10 cellular contexts compared by ENCODE assay signal in genomic region chr3:11764931-11765363, GRCh38.
DNase-seq lines count a peak whose midpoint lies in the region; ATAC-seq and TF ChIP-seq lines count a peak whose summit lies in the region.
"Had no signal": no experiment of that assay in that cellular context is flagged by ENCODE, and none has a peak within 500 bp of the region (broad histone marks: within the 10 kb centered on the region; RNA-seq: fewer than 3 reads in every experiment).

No MANE protein-coding gene starts in this region.

- intact Hi-C loops in A673 (cut with micrococcal nuclease; ENCODE audit: unreplicated experiment), result no loop called here
- intact Hi-C loops in posterior cingulate gyrus (cut with DNase I), result no loop called here

- H3K18ac ChIP-seq in trophoblast cell (ENCODE audit: low read length), result no peak overlapping the region

- BruUV-seq in A673 (replicated peaks; lab: Mats Ljungman, UMichigan), result no TSS peak

- no peaks in the 10 kb centered on the region for H3K79me1 ChIP-seq in trophoblast cell (ENCODE audit: low read length)

- H3K27me3 ChIP-seq in MG63, result no peaks in the 10 kb centered on the region
- no peaks in the 10 kb centered on the region for H3K27me3 ChIP-seq in trophoblast cell (ENCODE audit: insufficient read depth, low read length)
- H3K27me3 ChIP-seq in A673 (replicated peaks; ENCODE audit: insufficient read depth, low read depth, low read length, poor library complexity), result no peaks in the 10 kb centered on the region
- H3K27me3 ChIP-seq: colonic mucosa had no signal

- POLR2A ChIA-PET in A673 (lab: Charles Lee; ENCODE audit: low non-redundant PET), result interaction anchor here (0.7 kb wide), 1 partner anchor 523 kb away, joined by 3 read pairs; no protein-coding TSS in a partner anchor

- no peak overlapping the region for H2AFZ ChIP-seq in trophoblast cell (ENCODE audit: insufficient read depth, low read length, poor library complexity)

- TF ChIP-seq CTCF in A673 (conservative IDR thresholded peaks at IDR 0.05; ENCODE audit: low read depth, low read length), result no peak

- no peak for ATAC-seq in GM18907 (IDR thresholded peaks at IDR 0.05; ENCODE audit: unreplicated experiment)

- H3K9ac ChIP-seq in trophoblast cell (ENCODE audit: low read length), result no peak overlapping the region

- no peak overlapping the region for H2BK120ac ChIP-seq in trophoblast cell (ENCODE audit: insufficient read depth, low read length, poor library complexity)

- WGBS in trophoblast cell (ENCODE audit: extremely low coverage, insufficient coverage, insufficient read length), result no CpG with 5 or more reads among the region's 5 CpGs

- no peaks in the 10 kb centered on the region for H3K36me3 ChIP-seq in MG63
- H3K36me3 ChIP-seq in trophoblast cell (ENCODE audit: control insufficient read depth in 1 of 2, insufficient read depth in 2 of 2, low read length in 2 of 2), result no peaks in the 10 kb centered on the region
- H3K36me3 ChIP-seq in A673 (ENCODE audit: insufficient read depth, low read length, poor library complexity, severe bottlenecking), result no peaks in the 10 kb centered on the region
- H3K36me3 ChIP-seq: colonic mucosa had no signal

- peak; percentile 79 for DNase-seq in Daoy (ENCODE audit: low read depth)
- peak; percentile 49 for DNase-seq in MG63
- peak; percentile 95 for DNase-seq in amniotic epithelial cell (ENCODE audit: low read depth)
- peak; percentile 83 to 88 for DNase-seq in trophoblast cell
- no peak for DNase-seq in A673 (ENCODE audit: low spot score)
- DNase-seq in posterior cingulate gyrus, result no peak
- no peak for DNase-seq in 8988T
- DNase-seq: colonic mucosa, NCI-H1105 treated with DMSO at 0.1 percent for 48 hours had no signal

- H3K9me3 ChIP-seq in MG63 (no peaks in the 10 kb centered on the region), trophoblast cell (ENCODE audit: insufficient read depth, low read depth, low read length) (no peaks in the 10 kb centered on the region), A673 (ENCODE audit: low read depth, low read length, poor library complexity, severe bottlenecking) (no peaks in the 10 kb centered on the region)
- H3K9me3 ChIP-seq: colonic mucosa had no signal

- H4K8ac ChIP-seq in trophoblast cell (ENCODE audit: low read depth, low read length), result no peak overlapping the region

- no peak overlapping the region for H4K12ac ChIP-seq in trophoblast cell (ENCODE audit: low read depth, low read length)

- H3K4ac ChIP-seq in trophoblast cell (ENCODE audit: low read depth, low read length), result no peak overlapping the region

- H4K91ac ChIP-seq in trophoblast cell (ENCODE audit: low read depth, low read length), result no peak overlapping the region

- H2BK5ac ChIP-seq in trophoblast cell (ENCODE audit: low read depth, low read length, poor library complexity), result no peak overlapping the region

- H2BK12ac ChIP-seq in trophoblast cell (ENCODE audit: low read length), result peak overlapping the region; percentile 17

- H3K4me2 ChIP-seq in trophoblast cell (ENCODE audit: low read length), result no peak overlapping the region

- H3K23ac ChIP-seq in trophoblast cell (ENCODE audit: low read length), result no peak overlapping the region

- H2AK5ac ChIP-seq in trophoblast cell (ENCODE audit: low read length), result no peak overlapping the region

- CTCF ChIA-PET in A673 (lab: Charles Lee), result no interaction called here

- H3K27ac ChIP-seq in trophoblast cell (ENCODE audit: low read depth, low read length) (no peak overlapping the region), A673 (ENCODE audit: low read depth, low read length, poor library complexity, severe bottlenecking) (no peak overlapping the region)
- H3K27ac ChIP-seq: colonic mucosa had no signal

- H3K4me1 ChIP-seq in trophoblast cell (ENCODE audit: control insufficient read depth in 1 of 2, insufficient read depth in 2 of 2, low read length in 2 of 2) (peaks cover 3 to 5% of the 10 kb centered on the region in 2 experiments), A673 (ENCODE audit: insufficient read depth, low read length, poor library complexity, severe bottlenecking) (no peaks in the 10 kb centered on the region)

- H3K4me3 ChIP-seq in MG63 (no peak overlapping the region), trophoblast cell (ENCODE audit: low read depth, low read length) (no peak overlapping the region), A673 (ENCODE audit: low read depth, low read length, poor library complexity, severe bottlenecking) (no peak overlapping the region)
- H3K4me3 ChIP-seq: colonic mucosa had no signal

- H3K14ac ChIP-seq in trophoblast cell (ENCODE audit: low read length), result no peak overlapping the region

- H3K79me2 ChIP-seq in trophoblast cell (ENCODE audit: control insufficient read depth, insufficient read depth, low read length, poor library complexity), result no peaks in the 10 kb centered on the region

Comparison
In these comparisons a context has a peak if more than half of its experiments do, and no peak if none do; other contexts are left out.
1. DNase-seq: peak in Daoy (single experiment), MG63 (single experiment), amniotic epithelial cell (single experiment) and trophoblast cell (2 of 2); none in A673 (single experiment), posterior cingulate gyrus (0 of 10) and 8988T (single experiment).